ENCODE assay signal across 8 cellular contexts in the genomic region with DNA sequence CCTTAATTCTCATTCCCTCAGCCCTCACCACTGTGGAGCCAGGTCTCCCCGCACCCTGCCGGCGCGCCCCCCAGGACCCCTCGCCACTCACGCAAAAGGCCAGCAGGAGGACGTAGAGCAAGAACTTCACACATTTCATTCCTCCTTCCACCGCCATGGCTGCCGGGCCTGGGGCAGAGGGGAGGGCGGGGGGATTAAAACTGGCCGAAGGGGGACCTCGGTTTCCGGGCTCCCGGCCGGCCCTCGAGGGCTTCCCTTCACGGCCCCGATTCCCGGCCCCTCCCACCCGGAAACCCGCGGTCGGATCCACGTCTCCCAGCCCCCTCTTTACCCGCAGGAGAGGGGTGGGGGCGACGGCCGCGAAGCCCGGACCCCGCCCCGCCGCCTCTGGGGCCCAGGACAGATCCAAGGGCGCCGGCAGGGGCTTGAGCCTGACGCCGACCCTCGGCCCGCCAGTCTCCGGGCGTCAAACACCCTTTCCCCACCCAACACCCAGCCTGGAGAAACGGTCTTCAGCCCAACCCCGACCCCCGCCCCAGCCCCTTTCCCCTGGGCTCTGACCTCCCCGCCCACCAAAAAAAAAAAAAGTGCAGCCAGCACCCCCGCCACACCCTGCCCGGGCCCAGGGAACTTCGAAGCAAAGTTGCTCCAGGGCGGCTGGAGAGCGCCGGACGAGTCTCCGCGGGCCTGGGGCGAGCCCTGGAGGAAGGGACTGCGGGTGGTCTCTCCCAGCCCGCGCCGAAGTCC. TPM values are rescaled to one million over a fixed set of nuclear protein-coding genes. Genes with fewer than 3 reads are reported as not detected.
DNase-seq lines count a peak whose midpoint lies in the region; ATAC-seq and TF ChIP-seq lines count a peak whose summit lies in the region.

No MANE protein-coding gene starts in this region.

- peaks cover 29% of the 10 kb centered on the region for H3K4me1 Mint-ChIP-seq in activated T-helper 2 cell treated with anti-CD3 and anti-CD28 coated beads, Interferon-gamma antibody, Interleukin-2, Interleukin-4, amounts not matched to agents 10 μg/mL and 5 μg/mL and 100 μg/mL, durations not matched to agents 14 hours and 24 hours and 36 hours (ENCODE audit: low read depth)
- H3K4me1 Mint-ChIP-seq in glutamatergic neuron (ENCODE audit: low read depth, unreplicated experiment), result peaks cover 35% of the 10 kb centered on the region

- WGBS in IMR-90 (ENCODE audit: extremely low coverage in 2 of 2, insufficient read length in 1 of 2), 2 experiments, result 0% methylated on average over 21 of the region's 59 CpGs; no CpG with 5 or more reads in 1 of the 2 experiments

- peak overlapping the region; percentile 89 for H3K4ac ChIP-seq in IMR-90 (ENCODE audit: low read depth, low read length)

- H3K4me3 ChIP-seq in DOHH2 (ENCODE audit: low read length) (peak overlapping the region; percentile 82), IMR-90 (ENCODE audit: insufficient read depth, low read depth, low read length) (peak overlapping the region; percentile 90)

- H3K27ac Mint-ChIP-seq in activated T-helper 2 cell treated with anti-CD3 and anti-CD28 coated beads, Interferon-gamma antibody, Interleukin-2, Interleukin-4, amounts not matched to agents 10 μg/mL and 5 μg/mL and 100 μg/mL, durations not matched to agents 14 hours and 24 hours and 36 hours, result peak overlapping the region; percentile 28
- H3K27ac Mint-ChIP-seq in glutamatergic neuron (ENCODE audit: unreplicated experiment), result peak overlapping the region; percentile 70

- in situ Hi-C loops in IMR-90 (cut with MboI; ENCODE audit: low sequenced_read_pairs), result no loop called here

- no peak for TF ChIP-seq CTCF in DOHH2 (IDR thresholded peaks at IDR 0.05; ENCODE audit: low read depth, low read length, poor library complexity, severe bottlenecking)
- no peak for TF ChIP-seq CTCF in IMR-90 (conservative IDR thresholded peaks at IDR 0.05; ENCODE audit: low read depth, low read length)
- no peak for TF ChIP-seq CTCF in glutamatergic neuron (IDR thresholded peaks at IDR 0.05; ENCODE audit: partially characterized antibody, unreplicated experiment)

- H3K18ac ChIP-seq in IMR-90 (ENCODE audit: low read depth, low read length), result peak overlapping the region; percentile 83

- H3K9me2 ChIP-seq in DOHH2 (replicated peaks; ENCODE audit: control insufficient read depth, low read length), result no peaks in the 10 kb centered on the region

- peak overlapping the region; percentile 70 for H4K5ac ChIP-seq in IMR-90 (ENCODE audit: low read depth, low read length)

- H3K9ac ChIP-seq in IMR-90 (ENCODE audit: low read depth, low read length), result peak overlapping the region; percentile 94

- TF ChIP-seq RAD21 in IMR-90 (IDR thresholded peaks at IDR 0.05; ENCODE audit: low read length), result no peak

- peak overlapping the region; percentile 80 for H3K56ac ChIP-seq in IMR-90 (ENCODE audit: extremely low read depth, insufficient read depth, low read length)

- H3K9me3 ChIP-seq in DOHH2 (ENCODE audit: control insufficient read depth, insufficient read depth, low read length) (no peaks in the 10 kb centered on the region), IMR-90 (ENCODE audit: control insufficient read depth, insufficient read depth, low read length) (no peaks in the 10 kb centered on the region)

- no peak overlapping the region for H2BK15ac ChIP-seq in IMR-90 (ENCODE audit: low read depth, low read length)

- peak overlapping the region; percentile 77 for H4K91ac ChIP-seq in IMR-90 (ENCODE audit: insufficient read depth, low read depth, low read length)

- H2BK20ac ChIP-seq in IMR-90 (ENCODE audit: low read depth, low read length), result no peak overlapping the region

- CTCF ChIA-PET in IMR-90 (lab: Yijun Ruan, JAX), result interaction anchor here (0.6 to 2.0 kb wide), 2 partner anchors 10 to 73 kb away, joined by 3 to 16 read pairs; no protein-coding TSS in a partner anchor

- H3K4me1 ChIP-seq in DOHH2 (ENCODE audit: control insufficient read depth, low read length) (peaks cover 28% of the 10 kb centered on the region), IMR-90 (ENCODE audit: control insufficient read depth, insufficient read depth, low read length) (peaks cover 8% of the 10 kb centered on the region)

- H3K79me1 ChIP-seq in IMR-90 (ENCODE audit: low read depth in 1 of 2, low read length in 2 of 2), result peaks cover 10 to 74% of the 10 kb centered on the region in 2 experiments

- H4K8ac ChIP-seq in IMR-90 (ENCODE audit: low read depth in 2 of 2, low read length in 2 of 2), result peak overlapping the region; percentile 81 to 85

- peaks cover 7% of the 10 kb centered on the region for H3K79me2 ChIP-seq in DOHH2 (ENCODE audit: control insufficient read depth, low read length)

- no TSS peak for BruUV-seq in IMR-90 (replicated peaks; lab: Mats Ljungman, UMichigan)

- ATAC-seq in GM19328 (IDR thresholded peaks at IDR 0.05; ENCODE audit: unreplicated experiment) (peak; percentile 11), IMR-90 (ENCODE audit: low read depth) (peak; percentile 15)

- intact Hi-C loops in IMR-90 (cut with micrococcal nuclease), result no loop called here
- intact Hi-C loops in activated T-helper 2 cell treated with anti-CD3 and anti-CD28 coated beads, Interferon-gamma antibody, Interleukin-2, Interleukin-4, amounts not matched to agents 10 μg/mL and 5 μg/mL and 100 μg/mL, durations not matched to agents 14 hours and 24 hours and 36 hours (cut with micrococcal nuclease), result loop anchor here (2.0 kb wide), 1 partner anchor 14 kb away; the partner anchor contains the start of gene GDF11

- DNase-seq in IMR-90, result peak; percentile 53
- no peak for DNase-seq in activated T-helper 2 cell treated with anti-CD3 and anti-CD28 coated beads, Interferon-gamma antibody, Interleukin-2, Interleukin-4, amounts not matched to agents 10 μg/mL and 5 μg/mL and 100 μg/mL, durations not matched to agents 14 hours and 24 hours and 36 hours (ENCODE audit: low spot score)
- DNase-seq in glutamatergic neuron, result peak; percentile 49
- DNase-seq in nucleus accumbens (lab: John Stamatoyannopoulos, UW), result peak in 49 of 56 donors; percentile 31 to 87 (median 66)
- DNase-seq in NCI-H2107 treated with DMSO at 0.1 percent for 48 hours (lab: John Stamatoyannopoulos, UW; ENCODE audit: unreplicated experiment), result no peak
- no peak for DNase-seq in cerebellar nuclear complex (lab: John Stamatoyannopoulos, UW)

- H3K9me3 Mint-ChIP-seq in activated T-helper 2 cell treated with anti-CD3 and anti-CD28 coated beads, Interferon-gamma antibody, Interleukin-2, Interleukin-4, amounts not matched to agents 10 μg/mL and 5 μg/mL and 100 μg/mL, durations not matched to agents 14 hours and 24 hours and 36 hours, result no peaks in the 10 kb centered on the region
- H3K9me3 Mint-ChIP-seq in glutamatergic neuron (ENCODE audit: unreplicated experiment), result peaks cover 15% of the 10 kb centered on the region

- dilution Hi-C loops in IMR-90 (cut with HindIII; ENCODE audit: low sequenced_read_pairs, unreplicated experiment), result no loop called here

- H3K14ac ChIP-seq in IMR-90 (replicated peaks; ENCODE audit: low read depth, low read length), result peak overlapping the region; percentile 77

- H3K36me3 Mint-ChIP-seq in activated T-helper 2 cell treated with anti-CD3 and anti-CD28 coated beads, Interferon-gamma antibody, Interleukin-2, Interleukin-4, amounts not matched to agents 10 μg/mL and 5 μg/mL and 100 μg/mL, durations not matched to agents 14 hours and 24 hours and 36 hours (ENCODE audit: low read depth), result peaks cover 23% of the 10 kb centered on the region
- H3K36me3 Mint-ChIP-seq in glutamatergic neuron (ENCODE audit: unreplicated experiment), result peaks cover 9% of the 10 kb centered on the region

- H2BK120ac ChIP-seq in IMR-90 (ENCODE audit: low read depth, low read length), result peak overlapping the region; percentile 64

- H3K36me3 ChIP-seq in DOHH2 (ENCODE audit: control insufficient read depth, low read length) (peaks cover 23% of the 10 kb centered on the region), IMR-90 (ENCODE audit: control insufficient read depth, insufficient read depth, low read length) (peaks cover 38% of the 10 kb centered on the region)

- POLR2A ChIA-PET in IMR-90 (lab: Charles Lee; ENCODE audit: unreplicated experiment), result no interaction called here

- H4K20me1 ChIP-seq in DOHH2 (ENCODE audit: control insufficient read depth, insufficient read depth, low read depth, low read length) (no peaks in the 10 kb centered on the region), IMR-90 (ENCODE audit: insufficient read depth, low read length) (peaks cover 55% of the 10 kb centered on the region)

- peak overlapping the region; percentile 79 for H3K4me3 Mint-ChIP-seq in activated T-helper 2 cell treated with anti-CD3 and anti-CD28 coated beads, Interferon-gamma antibody, Interleukin-2, Interleukin-4, amounts not matched to agents 10 μg/mL and 5 μg/mL and 100 μg/mL, durations not matched to agents 14 hours and 24 hours and 36 hours (ENCODE audit: low read depth)
- peak overlapping the region; percentile 96 for H3K4me3 Mint-ChIP-seq in glutamatergic neuron (ENCODE audit: unreplicated experiment)

- H3K27me3 ChIP-seq in DOHH2 (ENCODE audit: control insufficient read depth, low read length) (no peaks in the 10 kb centered on the region), IMR-90 (ENCODE audit: control insufficient read depth, insufficient read depth, low read length) (no peaks in the 10 kb centered on the region)

- H2AK5ac ChIP-seq in IMR-90 (ENCODE audit: low read depth, low read length), result peak overlapping the region; percentile 96

- H3K9me1 ChIP-seq in IMR-90 (ENCODE audit: insufficient read depth, low read length), result no peaks in the 10 kb centered on the region

- H3K4me2 ChIP-seq in DOHH2 (ENCODE audit: low read length) (peak overlapping the region; percentile 92), IMR-90 (ENCODE audit: low read depth, low read length) (peak overlapping the region; percentile 94)

- peak overlapping the region; percentile 72 for H3K23ac ChIP-seq in IMR-90 (ENCODE audit: low read depth, low read length)

- H3K27ac ChIP-seq in DOHH2 (ENCODE audit: low read depth, low read length) (peak overlapping the region; percentile 37; the same call in 1 of the 2 replicates), IMR-90 (ENCODE audit: insufficient read depth, low read length) (peak overlapping the region; percentile 98)

- peak; percentile 47; the same call in 1 of the 2 replicates for TF ChIP-seq POLR2A in IMR-90 (IDR thresholded peaks at IDR 0.05; ENCODE audit: low read depth, low read length)

- peak overlapping the region; percentile 95 for H2BK5ac ChIP-seq in IMR-90 (ENCODE audit: low read depth, low read length, poor library complexity, severe bottlenecking)

- no peaks in the 10 kb centered on the region for H3K27me3 Mint-ChIP-seq in activated T-helper 2 cell treated with anti-CD3 and anti-CD28 coated beads, Interferon-gamma antibody, Interleukin-2, Interleukin-4, amounts not matched to agents 10 μg/mL and 5 μg/mL and 100 μg/mL, durations not matched to agents 14 hours and 24 hours and 36 hours (ENCODE audit: low read depth)
- H3K27me3 Mint-ChIP-seq in glutamatergic neuron (ENCODE audit: unreplicated experiment), result peaks cover 19% of the 10 kb centered on the region

- H3F3A ChIP-seq in DOHH2 (ENCODE audit: control insufficient read depth, insufficient read depth), result peaks cover 15% of the 10 kb centered on the region

- peak overlapping the region; percentile 99 for H2AK9ac ChIP-seq in IMR-90 (replicated peaks; ENCODE audit: low read depth, low read length, poor library complexity)

- peak overlapping the region; percentile 84 for H2AFZ ChIP-seq in IMR-90 (replicated peaks; ENCODE audit: low read length, poor library complexity)

RNA-seq across cellular contexts. Expression of gene CD63, which starts 0.5 kb away (rescaled TPM):
- 995 and 1,796 TPM in 2 replicates for total RNA-seq in IMR-90 (2012; rRNA removed)
- 1,398 and 1,518 TPM in 2 replicates for polyA plus RNA-seq in IMR-90 (2012; rRNA removed)
- polyA plus RNA-seq in IMR-90 (2012; cell fraction: cytosol; rRNA removed), result 856 and 974 TPM in 2 replicates
- 173 and 576 TPM in 2 replicates for polyA plus RNA-seq in IMR-90 (2012; cell fraction: nucleus; rRNA removed; ENCODE audit: low replicate concordance)
- total RNA-seq in activated T-helper 2 cell treated with anti-CD3 and anti-CD28 coated beads, Interferon-gamma antibody, Interleukin-2, Interleukin-4, amounts not matched to agents 10 μg/mL and 5 μg/mL and 100 μg/mL, durations not matched to agents 14 hours and 24 hours and 36 hours, result 230 and 236 TPM in 2 replicates
- 619 TPM for total RNA-seq in glutamatergic neuron (ENCODE audit: unreplicated experiment)

RNA-seq across cellular contexts. Expression of gene RDH5, which starts 8.2 kb away (rescaled TPM):
- total RNA-seq in IMR-90 (2012; rRNA removed) (7.3 and 8.9 TPM in 2 replicates), glutamatergic neuron (ENCODE audit: unreplicated experiment) (6.6 TPM)
- polyA plus RNA-seq in IMR-90 (2012; rRNA removed), result 18.8 and 21.0 TPM in 2 replicates
- 16.9 and 19.9 TPM in 2 replicates for polyA plus RNA-seq in IMR-90 (2012; cell fraction: cytosol; rRNA removed)
- polyA plus RNA-seq in IMR-90 (2012; cell fraction: nucleus; rRNA removed; ENCODE audit: low replicate concordance), result 85.3 and 102 TPM in 2 replicates
- 6.5 and 8.1 TPM in 2 replicates for total RNA-seq in activated T-helper 2 cell treated with anti-CD3 and anti-CD28 coated beads, Interferon-gamma antibody, Interleukin-2, Interleukin-4, amounts not matched to agents 10 μg/mL and 5 μg/mL and 100 μg/mL, durations not matched to agents 14 hours and 24 hours and 36 hours

RNA-seq across cellular contexts. Expression of gene BLOC1S1, which starts 12.5 kb away (rescaled TPM):
- total RNA-seq in IMR-90 (2012; rRNA removed) (128 and 158 TPM in 2 replicates), glutamatergic neuron (ENCODE audit: unreplicated experiment) (71.2 TPM)
- 280 and 285 TPM in 2 replicates for polyA plus RNA-seq in IMR-90 (2012; rRNA removed)
- 332 and 427 TPM in 2 replicates for polyA plus RNA-seq in IMR-90 (2012; cell fraction: cytosol; rRNA removed)
- 75.9 and 113 TPM in 2 replicates for polyA plus RNA-seq in IMR-90 (2012; cell fraction: nucleus; rRNA removed; ENCODE audit: low replicate concordance)
- total RNA-seq in activated T-helper 2 cell treated with anti-CD3 and anti-CD28 coated beads, Interferon-gamma antibody, Interleukin-2, Interleukin-4, amounts not matched to agents 10 μg/mL and 5 μg/mL and 100 μg/mL, durations not matched to agents 14 hours and 24 hours and 36 hours, result 72.3 and 73.9 TPM in 2 replicates

RNA-seq across cellular contexts. Expression of gene GDF11, which starts 14.6 kb away (rescaled TPM):
- total RNA-seq in IMR-90 (2012; rRNA removed), result 2.2 and 2.7 TPM in 2 replicates
- 12.9 and 13.6 TPM in 2 replicates for polyA plus RNA-seq in IMR-90 (2012; rRNA removed)
- polyA plus RNA-seq in IMR-90 (2012; cell fraction: cytosol; rRNA removed), result 5.7 and 15.7 TPM in 2 replicates
- 5.5 and 10.6 TPM in 2 replicates for polyA plus RNA-seq in IMR-90 (2012; cell fraction: nucleus; rRNA removed; ENCODE audit: low replicate concordance)
- total RNA-seq in activated T-helper 2 cell treated with anti-CD3 and anti-CD28 coated beads, Interferon-gamma antibody, Interleukin-2, Interleukin-4, amounts not matched to agents 10 μg/mL and 5 μg/mL and 100 μg/mL, durations not matched to agents 14 hours and 24 hours and 36 hours, result 15.3 and 15.4 TPM in 2 replicates
- total RNA-seq in glutamatergic neuron (ENCODE audit: unreplicated experiment), result 52.4 TPM

RNA-seq across cellular contexts. Expression of gene ITGA7, which starts 20.7 kb away (rescaled TPM):
- total RNA-seq in IMR-90 (2012; rRNA removed), result 3.9 and 4.4 TPM in 2 replicates
- polyA plus RNA-seq in IMR-90 (2012; rRNA removed), result 13.9 and 15.7 TPM in 2 replicates
- 12.1 and 23.0 TPM in 2 replicates for polyA plus RNA-seq in IMR-90 (2012; cell fraction: cytosol; rRNA removed)
- polyA plus RNA-seq in IMR-90 (2012; cell fraction: nucleus; rRNA removed; ENCODE audit: low replicate concordance), result 89.0 and 117 TPM in 2 replicates
- total RNA-seq in activated T-helper 2 cell treated with anti-CD3 and anti-CD28 coated beads, Interferon-gamma antibody, Interleukin-2, Interleukin-4, amounts not matched to agents 10 μg/mL and 5 μg/mL and 100 μg/mL, durations not matched to agents 14 hours and 24 hours and 36 hours, result 0.94 and 1.9 TPM in 2 replicates
- total RNA-seq in glutamatergic neuron (ENCODE audit: unreplicated experiment), result 156 TPM

Comparison
In these comparisons a context has a peak if more than half of its experiments do, and no peak if none do; other contexts are left out.
1. DNase-seq: peak in IMR-90 (single experiment), glutamatergic neuron (single experiment) and nucleus accumbens (49 of 56); none in activated T-helper 2 cell treated with anti-CD3 and anti-CD28 coated beads, Interferon-gamma antibody, Interleukin-2, Interleukin-4, amounts not matched to agents 10 μg/mL and 5 μg/mL and 100 μg/mL, durations not matched to agents 14 hours and 24 hours and 36 hours (single experiment), NCI-H2107 treated with DMSO at 0.1 percent for 48 hours (single experiment) and cerebellar nuclear complex (0 of 2).